In genomic region chr22:46742576-46743221, GRCh38 we compare ENCODE assay signal across 1 cellular context.
TF ChIP-seq lines count a peak whose summit lies in the region.

No MANE protein-coding gene starts in this region.

TF ChIP-seq in IMR-90, 13 proteins besides CTCF, POLR2A, EP300 and RAD21 (continued from another document):
- no peak for TF ChIP-seq MXI1 (IDR thresholded peaks at IDR 0.05; ENCODE audit: borderline replicate concordance, low read depth, low read length)
- no peak for TF ChIP-seq CHD1 (IDR thresholded peaks at IDR 0.05; ENCODE audit: low read depth, low read length)
- TF ChIP-seq CEBPB (IDR thresholded peaks at IDR 0.05; ENCODE audit: low read depth, low read length) = no peak
